In the genomic region with DNA sequence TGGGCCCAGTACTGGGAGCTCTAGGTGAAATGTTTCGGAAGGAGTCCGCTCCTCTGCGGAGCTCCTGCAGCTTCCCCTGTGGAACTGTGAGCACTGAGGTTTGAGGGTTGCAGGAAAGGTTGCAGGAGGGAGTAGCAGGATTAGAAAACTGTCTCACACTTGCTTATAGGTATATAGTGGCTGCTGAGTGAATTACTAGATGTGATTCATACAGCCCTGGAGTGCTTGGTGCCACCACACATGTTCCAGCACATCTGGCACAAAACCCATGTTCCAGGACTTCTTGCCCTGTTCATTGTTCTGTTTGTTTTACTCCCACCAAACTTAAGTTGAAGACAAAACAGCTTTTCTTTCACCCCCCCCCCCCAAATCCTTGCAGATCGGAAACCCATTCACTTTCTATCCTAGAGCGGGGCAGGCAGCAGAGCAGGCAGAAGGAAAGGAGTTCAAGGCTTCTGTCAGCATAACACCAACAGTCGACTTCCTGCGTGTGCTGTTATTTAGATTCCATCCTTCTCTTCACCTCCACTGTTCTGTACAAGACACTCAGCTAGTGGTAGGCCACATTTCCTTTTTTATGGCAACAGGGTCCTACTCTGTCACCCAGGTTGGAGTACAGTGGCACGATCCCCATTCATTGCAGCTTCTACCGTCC, we compare ENCODE assay signal across 8 cellular contexts. TPM values are rescaled to one million over a fixed set of nuclear protein-coding genes. Genes with fewer than 3 reads are reported as not detected.
DNase-seq lines count a peak whose midpoint lies in the region; ATAC-seq and TF ChIP-seq lines count a peak whose summit lies in the region.

No MANE protein-coding gene starts in this region.

- 0 out of 2 replicates have a peak, but pooled peaks cover 6% of the 10 kb centered on the region for H3K36me3 ChIP-seq in PC-9 (ENCODE audit: low read depth)
- H3K36me3 ChIP-seq in effector memory CD4-positive, alpha-beta T cell (ENCODE audit: control insufficient read depth, insufficient read depth, low read length): no peaks in the 10 kb centered on the region
- H3K36me3 ChIP-seq in mucosa of stomach (ENCODE audit: control insufficient read depth, insufficient read depth, low read length): no peaks in the 10 kb centered on the region

- POLR2A ChIA-PET in PC-9 (lab: Charles Lee; ENCODE audit: unreplicated experiment): interaction anchor here (0.6 kb wide), 2 partner anchors 48 to 193 kb away, joined by 4 to 5 read pairs; no protein-coding TSS in a partner anchor

- H3F3A ChIP-seq in PC-9 (ENCODE audit: insufficient read depth, low read depth): peaks cover 33% of the 10 kb centered on the region

- H3K27me3 ChIP-seq in PC-9 (ENCODE audit: insufficient read depth, low read depth) (no peaks in the 10 kb centered on the region), mucosa of stomach (ENCODE audit: control insufficient read depth, insufficient read depth, low read length) (no peaks in the 10 kb centered on the region)
- H3K27me3 ChIP-seq in effector memory CD4-positive, alpha-beta T cell (replicated peaks; ENCODE audit: control insufficient read depth, insufficient read depth, low read length, poor library complexity, severe bottlenecking): no peaks in the 10 kb centered on the region

- CTCF ChIA-PET in PC-9 (lab: Charles Lee): interaction anchor here (1.2 kb wide), 1 partner anchor 118 kb away, joined by 16 read pairs; no protein-coding TSS in a partner anchor

- no peak for TF ChIP-seq CTCF in PC-9 (conservative IDR thresholded peaks at IDR 0.05)

- no peaks in the 10 kb centered on the region for H3K9me2 ChIP-seq in PC-9 (ENCODE audit: insufficient read depth)

- peak; percentile 5 for ATAC-seq in Right ventricle myocardium superior (ENCODE audit: poor library complexity)
- no peak for ATAC-seq in HG02623 (IDR thresholded peaks at IDR 0.05; ENCODE audit: unreplicated experiment)

- H3K4me1 ChIP-seq in PC-9 (replicated peaks; ENCODE audit: insufficient read depth): 0 out of 2 replicates have a peak, but pooled peaks cover 26% of the 10 kb centered on the region
- H3K4me1 ChIP-seq in effector memory CD4-positive, alpha-beta T cell (ENCODE audit: control insufficient read depth, insufficient read depth, low read length, poor library complexity, severe bottlenecking): peaks cover 28% of the 10 kb centered on the region
- peaks cover 32% of the 10 kb centered on the region for H3K4me1 ChIP-seq in mucosa of stomach (ENCODE audit: control insufficient read depth, insufficient read depth, low read length)

- peak overlapping the region; percentile 97 for H2AFZ ChIP-seq in PC-9

- intact Hi-C loops in Right ventricle myocardium superior (cut with DNase I) (loop anchor here (10.0 kb wide), 1 partner anchor 75 kb away; no protein-coding TSS in a partner anchor), cardiac septum (cut with DNase I) (loop anchor here (5.0 kb wide), 1 partner anchor 47 kb away; no protein-coding TSS in a partner anchor), PC-9 (cut with micrococcal nuclease; ENCODE audit: unreplicated experiment) (no loop called here)

- DNase-seq in Right ventricle myocardium superior (peak; percentile 13), cardiac septum (ENCODE audit: low spot score) (no peak), PC-9 (no peak), NCI-H446 (lab: John Stamatoyannopoulos, UW) (no peak), SKM-1 (lab: John Stamatoyannopoulos, UW; ENCODE audit: unreplicated experiment) (no peak)
- DNase-seq in effector memory CD4-positive, alpha-beta T cell: no peak

- H4K20me1 ChIP-seq in PC-9 (ENCODE audit: insufficient read depth): no peaks in the 10 kb centered on the region

- H3K9me3 ChIP-seq in PC-9 (ENCODE audit: insufficient read depth, low read depth) (no peaks in the 10 kb centered on the region), mucosa of stomach (ENCODE audit: control insufficient read depth, low read length) (no peaks in the 10 kb centered on the region)
- no peaks in the 10 kb centered on the region for H3K9me3 ChIP-seq in effector memory CD4-positive, alpha-beta T cell (ENCODE audit: control insufficient read depth, low read length)

- BruUV-seq in PC-9 (replicated peaks; lab: Mats Ljungman, UMichigan): TSS peak; percentile 96

- H3K4me3 ChIP-seq in PC-9 (peak overlapping the region; percentile 87), mucosa of stomach (ENCODE audit: low read length) (peak overlapping the region; percentile 95)
- peak overlapping the region; percentile 80 for H3K4me3 ChIP-seq in effector memory CD4-positive, alpha-beta T cell (ENCODE audit: insufficient read depth, low read depth, low read length, poor library complexity, severe bottlenecking)

- H3K27ac ChIP-seq in PC-9: peak overlapping the region; percentile 30
- H3K27ac ChIP-seq in effector memory CD4-positive, alpha-beta T cell (ENCODE audit: insufficient read depth, low read length, poor library complexity, severe bottlenecking): peak overlapping the region; percentile 83

- H3K4me2 ChIP-seq in PC-9: peak overlapping the region; percentile 95

- peaks cover 22% of the 10 kb centered on the region for H3K79me2 ChIP-seq in PC-9 (ENCODE audit: low read depth)

- H3K9ac ChIP-seq in mucosa of stomach (ENCODE audit: low read length): peak overlapping the region; percentile 91

RNA-seq across cellular contexts. Expression of gene PEX6, which starts 0.7 kb away (rescaled TPM):
- total RNA-seq in Right ventricle myocardium superior: 27.1 TPM
- 14.6 TPM for total RNA-seq in cardiac septum
- total RNA-seq in PC-9 (2021): 25.9 and 31.3 TPM in 2 replicates

RNA-seq across cellular contexts. Expression of gene PPP2R5D, which starts 4.7 kb away (rescaled TPM):
- total RNA-seq in Right ventricle myocardium superior: 34.6 TPM
- total RNA-seq in cardiac septum: 25.3 TPM
- total RNA-seq in PC-9 (2021): 42.9 and 53.7 TPM in 2 replicates

RNA-seq across cellular contexts. Expression of gene GNMT, which starts 19.1 kb away (rescaled TPM):
- total RNA-seq in Right ventricle myocardium superior (2.3 TPM), cardiac septum (0.30 TPM), PC-9 (2021) (0.57 TPM in 1 of 2 replicates, not detected in the other)

RNA-seq across cellular contexts. Expression of gene MEA1, which starts 34.1 kb away (rescaled TPM):
- total RNA-seq in Right ventricle myocardium superior (26.7 TPM), cardiac septum (33.8 TPM), PC-9 (2021) (77.0 and 77.6 TPM in 2 replicates)

RNA-seq across cellular contexts. Expression of gene KLHDC3, which starts 34.4 kb away (rescaled TPM):
- total RNA-seq in Right ventricle myocardium superior (147 TPM), cardiac septum (74.9 TPM), PC-9 (2021) (104 and 122 TPM in 2 replicates)
